19 cellular contexts compared by ENCODE assay signal in the genomic region with DNA sequence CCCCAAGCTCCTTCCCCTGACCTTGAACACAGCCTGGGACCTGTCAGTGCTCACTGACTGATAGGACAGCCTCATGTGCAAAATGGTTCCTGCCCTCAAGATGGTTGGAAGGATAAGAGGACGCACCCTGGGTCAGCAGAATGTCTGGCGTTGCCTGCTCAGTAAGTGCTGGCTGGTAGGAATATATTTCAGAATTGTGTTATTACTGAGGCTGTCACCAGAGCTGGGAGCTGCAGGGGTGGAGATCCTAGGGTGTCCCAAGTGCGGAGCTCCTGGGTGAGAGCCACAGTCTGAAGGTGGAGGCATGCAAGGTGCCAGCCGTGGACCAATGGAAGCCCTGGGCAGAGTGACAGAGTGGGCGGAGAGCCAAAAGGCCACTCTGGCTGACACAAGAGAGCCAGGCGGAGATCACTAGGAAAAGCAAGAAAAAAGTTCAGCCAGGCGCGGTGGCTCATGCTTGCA. TPM values are rescaled to one million over a fixed set of nuclear protein-coding genes. Genes with fewer than 3 reads are reported as not detected.
DNase-seq lines count a peak whose midpoint lies in the region; ATAC-seq and TF ChIP-seq lines count a peak whose summit lies in the region.
"Had no signal": no experiment of that assay in that cellular context is flagged by ENCODE, and none has a peak within 500 bp of the region (broad histone marks: within the 10 kb centered on the region; RNA-seq: fewer than 3 reads in every experiment).

No MANE protein-coding gene starts in this region.

- H3K27ac ChIP-seq in SK-N-SH (ENCODE audit: low read depth in 2 of 2, low read length in 1 of 2): no peak overlapping the region
- H3K27ac ChIP-seq in lung (ENCODE audit: low read depth in 1 of 2, low read length in 1 of 2): peak overlapping the region in 1 of 2 donors; percentile 62
- H3K27ac ChIP-seq in right atrium auricular region: no peak overlapping the region
- no peak overlapping the region for H3K27ac ChIP-seq in hepatocyte
- H3K27ac ChIP-seq: BLaER1 treated with 17β-estradiol and CSF1 and Interleukin-3, amounts not matched to agents 10 nM and 100 nM; Peyer's patch had no signal

- ATAC-seq in SK-N-SH treated with all-trans-retinoic acid at 6 μM for 48 hours (no peak; the same call in 2 of the 3 replicates), lung (ENCODE audit: insufficient read depth, low FRiP score) (no peak)
- ATAC-seq: Right ventricle myocardium inferior had no signal

- H3K79me2 ChIP-seq in SK-N-SH (ENCODE audit: insufficient read depth) (no peaks in the 10 kb centered on the region), hepatocyte (no peaks in the 10 kb centered on the region)

- peaks cover 7% of the 10 kb centered on the region; the same call in 1 of the 2 replicates for H3K27me3 ChIP-seq in SK-N-SH (ENCODE audit: insufficient read depth)
- no peaks in the 10 kb centered on the region for H3K27me3 ChIP-seq in lung (ENCODE audit: control insufficient read depth, insufficient read depth)
- peaks cover 6 to 12% of the 10 kb centered on the region in 2 donors for H3K27me3 ChIP-seq in right atrium auricular region
- H3K27me3 ChIP-seq in hepatocyte: no peaks in the 10 kb centered on the region

- H4K20me1 ChIP-seq in SK-N-SH (ENCODE audit: insufficient read depth): no peaks in the 10 kb centered on the region
- H4K20me1 ChIP-seq in hepatocyte (ENCODE audit: insufficient read depth, poor library complexity, severe bottlenecking): no peaks in the 10 kb centered on the region
- H4K20me1 ChIP-seq: BLaER1 treated with 17β-estradiol and CSF1 and Interleukin-3, amounts not matched to agents 10 nM and 100 nM had no signal

- H3K27me3 Mint-ChIP-seq in endothelial cell (ENCODE audit: unreplicated experiment): peaks cover 4% of the 10 kb centered on the region

- POLR2A ChIA-PET in SK-N-SH (lab: Yijun Ruan, JAX): no interaction called here

- TF ChIP-seq CTCF in SK-N-SH (IDR thresholded peaks at IDR 0.05): no peak
- TF ChIP-seq CTCF in endothelial cell (IDR thresholded peaks at IDR 0.05; ENCODE audit: unreplicated experiment): no peak
- TF ChIP-seq CTCF in lung (IDR thresholded peaks at IDR 0.05; ENCODE audit: control extremely low read depth, extremely low read depth): no peak
- no peak for TF ChIP-seq CTCF in right atrium auricular region (IDR thresholded peaks at IDR 0.05)
- TF ChIP-seq CTCF in hepatocyte (IDR thresholded peaks at IDR 0.05; ENCODE audit: poor library complexity): no peak

- H3K27ac Mint-ChIP-seq in endothelial cell (ENCODE audit: unreplicated experiment): no peak overlapping the region

- peak overlapping the region; percentile 47 for H3K4me3 Mint-ChIP-seq in endothelial cell (ENCODE audit: unreplicated experiment)
- H3K4me3 Mint-ChIP-seq: CD8-positive, alpha-beta memory T cell had no signal

- no peak for TF ChIP-seq RAD21 in SK-N-SH (IDR thresholded peaks at IDR 0.05; ENCODE audit: low read length)

- TF ChIP-seq EP300 in SK-N-SH (IDR thresholded peaks at IDR 0.05; ENCODE audit: borderline replicate concordance in 1 of 2, low read depth in 1 of 2, low read length in 1 of 2): no peak

- H3K4me1 ChIP-seq in SK-N-SH (ENCODE audit: control insufficient read depth in 1 of 2, insufficient read depth in 2 of 2, low read depth in 1 of 2, low read length in 1 of 2) (peaks cover 0 to 3% of the 10 kb centered on the region in 2 experiments; a peak in 1 of 4 replicates), lung (ENCODE audit: control insufficient read depth in 2 of 2, insufficient read depth in 2 of 2, low read length in 2 of 2) (no peaks in the 10 kb centered on the region), right atrium auricular region (peaks cover 0 to 4% of the 10 kb centered on the region in 2 donors), hepatocyte (ENCODE audit: insufficient read depth) (no peaks in the 10 kb centered on the region)
- H3K4me1 ChIP-seq: BLaER1 treated with 17β-estradiol and CSF1 and Interleukin-3, amounts not matched to agents 10 nM and 100 nM had no signal

- H3K4me3 ChIP-seq in SK-N-SH (ENCODE audit: low read depth in 2 of 2, low read length in 1 of 2) (no peak overlapping the region), lung (no peak overlapping the region), right atrium auricular region (no peak overlapping the region), hepatocyte (no peak overlapping the region)
- H3K4me3 ChIP-seq: BLaER1 treated with 17β-estradiol and CSF1 and Interleukin-3, amounts not matched to agents 10 nM and 100 nM; Peyer's patch had no signal

- CTCF ChIA-PET in SK-N-SH (lab: Yijun Ruan, JAX): interaction anchor here (1.6 kb wide), 1 partner anchor 9 kb away, joined by 4 read pairs; no protein-coding TSS in a partner anchor

- no peaks in the 10 kb centered on the region for H3K4me1 Mint-ChIP-seq in endothelial cell (ENCODE audit: unreplicated experiment)

- no peak overlapping the region for H3K9ac ChIP-seq in SK-N-SH
- H3K9ac ChIP-seq: BLaER1 treated with 17β-estradiol and CSF1 and Interleukin-3, amounts not matched to agents 10 nM and 100 nM had no signal

- peak; percentile 52 for DNase-seq in SK-N-SH
- no peak for DNase-seq in endothelial cell (ENCODE audit: low spot score)
- DNase-seq in lung (ENCODE audit: low spot score): peak; percentile 73
- DNase-seq in NCI-H446 (lab: John Stamatoyannopoulos, UW): no peak
- no peak for DNase-seq in right atrium auricular region (ENCODE audit: low spot score)
- no peak for DNase-seq in GM03348 (ENCODE audit: low spot score)
- DNase-seq in hepatocyte (ENCODE audit: low spot score): no peak
- DNase-seq: CD8-positive, alpha-beta memory T cell; GF-D8; NCI-H1092; NCI-H1694 treated with DMSO at 0.1 percent for 48 hours; NCI-H748 treated with DMSO at 0.1 percent for 48 hours; Peyer's patch had no signal

- H3K4me2 ChIP-seq in SK-N-SH (no peak overlapping the region), hepatocyte (no peak overlapping the region)
- H3K4me2 ChIP-seq: BLaER1 treated with 17β-estradiol and CSF1 and Interleukin-3, amounts not matched to agents 10 nM and 100 nM had no signal

- WGBS in SK-N-SH (ENCODE audit: low lambda C conversion rate): 54% methylated on average over 8 of the region's 8 CpGs
- 60 to 77% methylated on average over 8 of the region's 8 CpGs for WGBS in lung, 2 donors
- 91% methylated on average over 8 of the region's 8 CpGs for WGBS in hepatocyte (ENCODE audit: low lambda C conversion rate, missing lambda C conversion rate)

- H3K9me3 Mint-ChIP-seq in endothelial cell (ENCODE audit: unreplicated experiment): no peaks in the 10 kb centered on the region

- H3F3A ChIP-seq in SK-N-SH (replicated peaks; ENCODE audit: insufficient read depth): no peaks in the 10 kb centered on the region

- no peaks in the 10 kb centered on the region for H3K36me3 ChIP-seq in SK-N-SH (replicated peaks in 1 of 2; ENCODE audit: control insufficient read depth in 1 of 2, insufficient read depth in 2 of 2, low read length in 1 of 2)
- no peaks in the 10 kb centered on the region for H3K36me3 ChIP-seq in lung (ENCODE audit: control insufficient read depth in 2 of 2, insufficient read depth in 2 of 2, low read length in 2 of 2)
- no peaks in the 10 kb centered on the region for H3K36me3 ChIP-seq in right atrium auricular region
- no peaks in the 10 kb centered on the region for H3K36me3 ChIP-seq in hepatocyte (replicated peaks; ENCODE audit: insufficient read depth, low read depth)
- H3K36me3 ChIP-seq: BLaER1 treated with 17β-estradiol and CSF1 and Interleukin-3, amounts not matched to agents 10 nM and 100 nM; Peyer's patch had no signal

- H3K9me2 ChIP-seq in SK-N-SH: no peaks in the 10 kb centered on the region
- no peaks in the 10 kb centered on the region for H3K9me2 ChIP-seq in hepatocyte (replicated peaks; ENCODE audit: insufficient read depth)

- no peaks in the 10 kb centered on the region for H3K36me3 Mint-ChIP-seq in endothelial cell (ENCODE audit: low read depth, unreplicated experiment)
- H3K36me3 Mint-ChIP-seq: CD8-positive, alpha-beta memory T cell had no signal

- H3K9me3 ChIP-seq in SK-N-SH (no peaks in the 10 kb centered on the region), lung (ENCODE audit: control insufficient read depth in 2 of 2, insufficient read depth in 1 of 2, low read length in 1 of 2) (peaks cover 0 to 1% of the 10 kb centered on the region in 2 donors), right atrium auricular region (no peaks in the 10 kb centered on the region), hepatocyte (ENCODE audit: low read depth) (no peaks in the 10 kb centered on the region)
- H3K9me3 ChIP-seq: Peyer's patch had no signal

- H2AFZ ChIP-seq in SK-N-SH (ENCODE audit: low read depth): no peak overlapping the region
- H2AFZ ChIP-seq in hepatocyte: no peak overlapping the region

TF ChIP-seq in SK-N-SH, 30 proteins besides CTCF, POLR2A, EP300 and RAD21 (continues in another document):
- no peak for TF ChIP-seq NRF1 (IDR thresholded peaks at IDR 0.05; ENCODE audit: low read depth, low read length)
- no peak for TF ChIP-seq FOXJ3 (CRISPR knock-in tag; IDR thresholded peaks at IDR 0.05)
- no peak for TF ChIP-seq CHD2 (IDR thresholded peaks at IDR 0.05; ENCODE audit: low read length, partially characterized antibody)

TF ChIP-seq in SK-N-SH treated with all-trans-retinoic acid at 6 μM for 48 hours, 23 proteins besides CTCF, POLR2A, EP300 and RAD21 (continues in another document):
- TF ChIP-seq ZNF70 (CRISPR knock-in tag; IDR thresholded peaks at IDR 0.05): no peak
- TF ChIP-seq SNAI2 (CRISPR knock-in tag; IDR thresholded peaks at IDR 0.05): no peak
- TF ChIP-seq ARNTL (CRISPR knock-in tag; IDR thresholded peaks at IDR 0.05; ENCODE audit: borderline replicate concordance, low read depth): no peak

RNA-seq across cellular contexts. Expression of gene SEC14L4, which starts 1.0 kb away (rescaled TPM):
- polyA plus RNA-seq in SK-N-SH (2012; rRNA removed) (not detected in 2 replicates), lung (10 to 100 TPM in 1 of 2 donors, under 1 TPM in 1; 0.60 to 20.8 TPM), hepatocyte (not detected in 2 replicates)
- polyA plus RNA-seq in SK-N-SH (2012; cell fraction: cytosol; rRNA removed): not detected in 2 replicates
- not detected in 2 replicates for polyA plus RNA-seq in SK-N-SH (2012; cell fraction: nucleus; rRNA removed)
- total RNA-seq in endothelial cell (ENCODE audit: unreplicated experiment) (1.0 TPM), lung (1 to 10 TPM in 1 of 2 donors, under 1 TPM in 1; 0.68 to 5.3 TPM), right atrium auricular region (not detected), hepatocyte (not detected in 2 replicates)
- total RNA-seq: CD8-positive, alpha-beta memory T cell; MCF 10A; Peyer's patch; Right ventricle myocardium inferior had no signal
- polyA plus RNA-seq: CD8-positive, alpha-beta memory T cell had no signal

RNA-seq across cellular contexts. Expression of gene SEC14L3, which starts 34.7 kb away (rescaled TPM):
- polyA plus RNA-seq in SK-N-SH (2012; rRNA removed) (not detected in 2 replicates), lung (under 1 TPM; 0.17 to 0.75 TPM), hepatocyte (not detected in 2 replicates)
- not detected in 2 replicates for polyA plus RNA-seq in SK-N-SH (2012; cell fraction: cytosol; rRNA removed)
- not detected in 2 replicates for polyA plus RNA-seq in SK-N-SH (2012; cell fraction: nucleus; rRNA removed)
- total RNA-seq in endothelial cell (ENCODE audit: unreplicated experiment) (not detected), lung (under 1 TPM; 0.65 to 0.98 TPM), right atrium auricular region (not detected), hepatocyte (not detected in 2 replicates)
- total RNA-seq: CD8-positive, alpha-beta memory T cell; H1; MCF 10A; NCI-H460; Peyer's patch; Right ventricle myocardium inferior had no signal
- polyA plus RNA-seq: CD8-positive, alpha-beta memory T cell; H1 had no signal

RNA-seq across cellular contexts. Expression of gene SEC14L6, which starts 40.0 kb away (rescaled TPM):
- polyA plus RNA-seq in SK-N-SH (2012; rRNA removed): not detected in 2 replicates
- polyA plus RNA-seq in SK-N-SH (2012; cell fraction: cytosol; rRNA removed): not detected in 2 replicates
- not detected in 2 replicates for polyA plus RNA-seq in SK-N-SH (2012; cell fraction: nucleus; rRNA removed)
- total RNA-seq in endothelial cell (ENCODE audit: unreplicated experiment): 1.4 TPM
- 1 to 10 TPM; 3.4 to 3.8 TPM for total RNA-seq in lung
- 10 to 100 TPM in 1 of 2 donors, under 1 TPM in 1; 0.61 to 12.4 TPM for polyA plus RNA-seq in lung
- 1 to 10 TPM in 1 of 2 donors, under 1 TPM in 1; 0.11 to 1.1 TPM for total RNA-seq in right atrium auricular region
- 0.07 and 0.36 TPM in 2 replicates for total RNA-seq in hepatocyte
- polyA plus RNA-seq in hepatocyte: 0.39 TPM in 1 of 2 replicates, not detected in the other
- total RNA-seq: CD8-positive, alpha-beta memory T cell; MCF 10A; NCI-H460 had no signal

Comparison
In these comparisons a context has a peak if more than half of its experiments do, and no peak if none do; other contexts are left out.
1. DNase-seq: peak in SK-N-SH (single experiment) and lung (single experiment); none in endothelial cell (single experiment), NCI-H446 (0 of 2), right atrium auricular region (single experiment), GM03348 (single experiment) and hepatocyte (single experiment).